In the genomic region with DNA sequence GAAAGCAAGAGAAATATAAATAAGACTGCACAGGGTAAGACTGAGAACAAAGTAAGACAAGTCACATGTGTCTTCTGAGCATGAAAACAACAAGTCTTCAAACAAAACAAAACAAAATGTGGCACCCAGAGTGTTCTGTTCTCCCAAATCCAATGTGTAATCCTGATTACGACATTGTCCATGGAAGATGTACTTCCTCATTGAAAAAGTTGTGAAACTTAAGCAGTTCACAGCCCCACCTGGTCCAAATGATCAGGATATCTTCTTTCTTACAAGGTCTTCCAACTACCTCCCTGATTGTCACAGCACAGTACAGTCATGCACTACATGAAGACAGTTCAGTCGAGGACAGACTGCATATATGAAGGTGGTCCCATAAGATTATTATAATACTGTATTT, we compare ENCODE assay signal across 17 cellular contexts. TPM values are rescaled to one million over a fixed set of nuclear protein-coding genes. Genes with fewer than 3 reads are reported as not detected.
DNase-seq lines count a peak whose midpoint lies in the region; ATAC-seq and TF ChIP-seq lines count a peak whose summit lies in the region.
"Had no signal": no experiment of that assay in that cellular context is flagged by ENCODE, and none has a peak within 500 bp of the region (broad histone marks: within the 10 kb centered on the region; RNA-seq: fewer than 3 reads in every experiment).

No MANE protein-coding gene starts in this region.

- no peak for TF ChIP-seq POLR2A in uterus (IDR thresholded peaks at IDR 0.05)

- POLR2A ChIA-PET in activated CD8-positive, alpha-beta T cell treated with anti-CD3 and anti-CD28 coated beads for 36 hours (lab: Charles Lee): interaction anchor here (1.2 kb wide), 1 partner anchor 371 kb away, joined by 3 read pairs; no protein-coding TSS in a partner anchor
- POLR2A ChIA-PET in activated CD8-positive, alpha-beta T cell treated with anti-CD3 and anti-CD28 coated beads, Interleukin-2, amount 10 ng/mL, durations not matched to agents 7 days and 5 days (lab: Charles Lee): no interaction called here

- DNase-seq in activated CD8-positive, alpha-beta T cell treated with anti-CD3 and anti-CD28 coated beads for 36 hours: no peak
- DNase-seq in activated CD8-positive, alpha-beta T cell treated with anti-CD3 and anti-CD28 coated beads, Interleukin-2, amount 10 ng/mL, durations not matched to agents 7 days and 5 days: no peak
- DNase-seq in epithelial cell of esophagus (ENCODE audit: low read depth) (peak; percentile 76), nephron progenitor cell (no peak), uterus (no peak), A172 (ENCODE audit: low spot score) (no peak), hippocampal formation (lab: John Stamatoyannopoulos, UW) (no peak)
- DNase-seq: 8988T; activated CD4-positive, CD25-positive, alpha-beta regulatory T cell treated with anti-CD3 and anti-CD28 coated beads, Interleukin-2, amount 50 U/mL, for 72 hours; activated naive CD8-positive, alpha-beta T cell treated with anti-CD3 and anti-CD28 coated beads for 36 hours; activated T-cell treated with anti-CD3 and anti-CD28 coated beads for 4 hours; colonic mucosa; pancreas; T-helper 2 cell had no signal

- no peaks in the 10 kb centered on the region for H3K9me3 ChIP-seq in uterus
- H3K9me3 ChIP-seq: colonic mucosa, pancreas, thoracic aorta had no signal

- H3K27ac ChIP-seq in uterus: peak overlapping the region; percentile 21 to 93
- H3K27ac ChIP-seq: colonic mucosa, HL-60 had no signal

- peaks cover 5 to 7% of the 10 kb centered on the region in 2 donors for H3K4me1 ChIP-seq in uterus
- H3K4me1 ChIP-seq: colonic mucosa had no signal

- ATAC-seq in activated CD8-positive, alpha-beta T cell treated with anti-CD3 and anti-CD28 coated beads for 36 hours: no peak
- ATAC-seq in activated CD8-positive, alpha-beta T cell treated with anti-CD3 and anti-CD28 coated beads, Interleukin-2, amount 10 ng/mL, durations not matched to agents 7 days and 5 days: no peak
- no peak for ATAC-seq in GM21515 (IDR thresholded peaks at IDR 0.05; ENCODE audit: unreplicated experiment)
- ATAC-seq: pancreas had no signal

- no peaks in the 10 kb centered on the region for H3K27me3 ChIP-seq in uterus
- H3K27me3 ChIP-seq: colonic mucosa, pancreas had no signal

- CTCF ChIA-PET in activated CD8-positive, alpha-beta T cell treated with anti-CD3 and anti-CD28 coated beads for 36 hours (lab: Charles Lee): interaction anchor here (1.3 kb wide), 1 partner anchor 152 kb away, joined by 4 read pairs; no protein-coding TSS in a partner anchor
- CTCF ChIA-PET in activated CD8-positive, alpha-beta T cell treated with anti-CD3 and anti-CD28 coated beads, Interleukin-2, amount 10 ng/mL, durations not matched to agents 7 days and 5 days (lab: Charles Lee): interaction anchor here (1.0 kb wide), 1 partner anchor 10 kb away, joined by 4 read pairs; no protein-coding TSS in a partner anchor

- H3K36me3 Mint-ChIP-seq in activated CD8-positive, alpha-beta T cell treated with anti-CD3 and anti-CD28 coated beads for 36 hours (ENCODE audit: low read depth): peaks cover 39% of the 10 kb centered on the region
- peaks cover 34% of the 10 kb centered on the region for H3K36me3 Mint-ChIP-seq in activated CD8-positive, alpha-beta T cell treated with anti-CD3 and anti-CD28 coated beads, Interleukin-2, amount 10 ng/mL, durations not matched to agents 7 days and 5 days (ENCODE audit: low read depth)
- H3K36me3 Mint-ChIP-seq in nephron progenitor cell (ENCODE audit: low read depth): peaks cover 40% of the 10 kb centered on the region

- no peak overlapping the region for H3K4me3 Mint-ChIP-seq in activated CD8-positive, alpha-beta T cell treated with anti-CD3 and anti-CD28 coated beads for 36 hours
- no peak overlapping the region for H3K4me3 Mint-ChIP-seq in activated CD8-positive, alpha-beta T cell treated with anti-CD3 and anti-CD28 coated beads, Interleukin-2, amount 10 ng/mL, durations not matched to agents 7 days and 5 days
- H3K4me3 Mint-ChIP-seq in nephron progenitor cell: no peak overlapping the region
- H3K4me3 Mint-ChIP-seq: activated naive CD8-positive, alpha-beta T cell treated with anti-CD3 and anti-CD28 coated beads for 36 hours had no signal

- H3K36me3 ChIP-seq in uterus: no peaks in the 10 kb centered on the region
- H3K36me3 ChIP-seq: colonic mucosa had no signal

- TF ChIP-seq CTCF in activated CD8-positive, alpha-beta T cell treated with anti-CD3 and anti-CD28 coated beads for 36 hours (IDR thresholded peaks at IDR 0.05): no peak
- TF ChIP-seq CTCF in epithelial cell of esophagus (IDR thresholded peaks at IDR 0.05; ENCODE audit: insufficient read depth, low read depth, low read length, missing control alignments): no peak
- TF ChIP-seq CTCF in nephron progenitor cell (IDR thresholded peaks at IDR 0.05): no peak
- no peak for TF ChIP-seq CTCF in uterus (IDR thresholded peaks at IDR 0.05)

- intact Hi-C loops in activated CD8-positive, alpha-beta T cell treated with anti-CD3 and anti-CD28 coated beads for 36 hours (cut with micrococcal nuclease): no loop called here
- intact Hi-C loops in uterus (cut with DNase I; ENCODE audit: low total_unique reads): no loop called here

- H3K4me3 ChIP-seq in epithelial cell of esophagus (ENCODE audit: low read length): no peak overlapping the region
- no peak overlapping the region for H3K4me3 ChIP-seq in uterus
- H3K4me3 ChIP-seq: colonic mucosa, pancreas, thoracic aorta had no signal

- peak overlapping the region; percentile 22 for H3K27ac Mint-ChIP-seq in activated CD8-positive, alpha-beta T cell treated with anti-CD3 and anti-CD28 coated beads for 36 hours
- H3K27ac Mint-ChIP-seq in activated CD8-positive, alpha-beta T cell treated with anti-CD3 and anti-CD28 coated beads, Interleukin-2, amount 10 ng/mL, durations not matched to agents 7 days and 5 days: no peak overlapping the region
- H3K27ac Mint-ChIP-seq in nephron progenitor cell: peak overlapping the region; percentile 60
- H3K27ac Mint-ChIP-seq: activated naive CD8-positive, alpha-beta T cell treated with anti-CD3 and anti-CD28 coated beads for 36 hours had no signal

- no peaks in the 10 kb centered on the region for H3K27me3 Mint-ChIP-seq in activated CD8-positive, alpha-beta T cell treated with anti-CD3 and anti-CD28 coated beads for 36 hours
- no peaks in the 10 kb centered on the region for H3K27me3 Mint-ChIP-seq in activated CD8-positive, alpha-beta T cell treated with anti-CD3 and anti-CD28 coated beads, Interleukin-2, amount 10 ng/mL, durations not matched to agents 7 days and 5 days (ENCODE audit: low read depth)
- H3K27me3 Mint-ChIP-seq in nephron progenitor cell (ENCODE audit: low read depth, poor library complexity): no peaks in the 10 kb centered on the region
- H3K27me3 Mint-ChIP-seq: activated naive CD8-positive, alpha-beta T cell treated with anti-CD3 and anti-CD28 coated beads for 36 hours had no signal

- H3K9me3 Mint-ChIP-seq in activated CD8-positive, alpha-beta T cell treated with anti-CD3 and anti-CD28 coated beads for 36 hours: no peaks in the 10 kb centered on the region
- H3K9me3 Mint-ChIP-seq in activated CD8-positive, alpha-beta T cell treated with anti-CD3 and anti-CD28 coated beads, Interleukin-2, amount 10 ng/mL, durations not matched to agents 7 days and 5 days (ENCODE audit: insufficient read depth): no peaks in the 10 kb centered on the region
- H3K9me3 Mint-ChIP-seq in nephron progenitor cell: no peaks in the 10 kb centered on the region
- H3K9me3 Mint-ChIP-seq: activated naive CD8-positive, alpha-beta T cell treated with anti-CD3 and anti-CD28 coated beads for 36 hours had no signal

- peaks cover 44% of the 10 kb centered on the region for H3K4me1 Mint-ChIP-seq in activated CD8-positive, alpha-beta T cell treated with anti-CD3 and anti-CD28 coated beads for 36 hours (ENCODE audit: low read depth)
- H3K4me1 Mint-ChIP-seq in activated CD8-positive, alpha-beta T cell treated with anti-CD3 and anti-CD28 coated beads, Interleukin-2, amount 10 ng/mL, durations not matched to agents 7 days and 5 days (ENCODE audit: low read depth): peaks cover 32% of the 10 kb centered on the region
- H3K4me1 Mint-ChIP-seq in nephron progenitor cell: peaks cover 15% of the 10 kb centered on the region

RNA-seq across cellular contexts. Expression of a gene that starts 23.3 kb away (rescaled TPM):
- 10 to 100 TPM; 54.9 to 59.5 TPM for total RNA-seq in activated CD8-positive, alpha-beta T cell treated with anti-CD3 and anti-CD28 coated beads for 36 hours
- total RNA-seq in activated CD8-positive, alpha-beta T cell treated with anti-CD3 and anti-CD28 coated beads, Interleukin-2, amount 10 ng/mL, durations not matched to agents 7 days and 5 days: 10 to 100 TPM; 73.7 to 80.0 TPM
- total RNA-seq in uterus: 100 to 1,000 TPM in 1 of 4 donors, 10 to 100 TPM in 3; 51.2 to 115 (median 71.4) TPM
- total RNA-seq in A172 (2014; rRNA removed; shearing (Covaris generic)): 0.03 and 0.14 TPM in 2 replicates

RNA-seq across cellular contexts. Expression of a gene that starts 26.3 kb away (rescaled TPM):
- 100 to 1,000 TPM; 173 to 179 TPM for total RNA-seq in activated CD8-positive, alpha-beta T cell treated with anti-CD3 and anti-CD28 coated beads for 36 hours
- 100 to 1,000 TPM; 177 to 188 TPM for total RNA-seq in activated CD8-positive, alpha-beta T cell treated with anti-CD3 and anti-CD28 coated beads, Interleukin-2, amount 10 ng/mL, durations not matched to agents 7 days and 5 days
- 100 to 1,000 TPM; 206 to 389 (median 287) TPM for total RNA-seq in uterus
- total RNA-seq in A172 (2014; rRNA removed; shearing (Covaris generic)): 155 and 159 TPM in 2 replicates

Comparison
In these comparisons a context has a peak if more than half of its experiments do, and no peak if none do; other contexts are left out.
1. RNA of a gene that starts 23.3 kb away (total RNA-seq): 51.2 to 115 TPM in uterus, 73.7 to 80.0 TPM in activated CD8-positive, alpha-beta T cell treated with anti-CD3 and anti-CD28 coated beads, Interleukin-2, amount 10 ng/mL, durations not matched to agents 7 days and 5 days and 54.9 to 59.5 TPM in activated CD8-positive, alpha-beta T cell treated with anti-CD3 and anti-CD28 coated beads for 36 hours; 0.03 to 0.14 TPM in A172; every median in the first group is over 10 times any median in the second.